Comparison of ENCODE assay signal across 23 cellular contexts in genomic region chr4:5814421-5814820, GRCh38.
DNase-seq lines count a peak whose midpoint lies in the region; ATAC-seq and TF ChIP-seq lines count a peak whose summit lies in the region.
"Had no signal": no experiment of that assay in that cellular context is flagged by ENCODE, and none has a peak within 500 bp of the region (broad histone marks: within the 10 kb centered on the region; RNA-seq: fewer than 3 reads in every experiment).

No MANE protein-coding gene starts in this region.

- TF ChIP-seq CTCF in brain (conservative IDR thresholded peaks at IDR 0.05) (no peak), neural crest cell (conservative IDR thresholded peaks at IDR 0.05) (no peak), spleen (IDR thresholded peaks at IDR 0.05 in 8 of 11, conservative IDR thresholded peaks at IDR 0.05 in 3 of 11) (no peak)
- no peak for TF ChIP-seq CTCF in activated CD8-positive, alpha-beta T cell treated with anti-CD3 and anti-CD28 coated beads for 36 hours (IDR thresholded peaks at IDR 0.05)

- CTCF ChIA-PET in activated CD8-positive, alpha-beta T cell treated with anti-CD3 and anti-CD28 coated beads for 36 hours (lab: Charles Lee), result no interaction called here

- peak overlapping the region in 3 of 5 experiments; percentile 11 to 60 (median 38) for H3K27ac Mint-ChIP-seq in brain
- peak overlapping the region; percentile 43 for H3K27ac Mint-ChIP-seq in neural crest cell (ENCODE audit: unreplicated experiment)
- no peak overlapping the region for H3K27ac Mint-ChIP-seq in activated CD8-positive, alpha-beta T cell treated with anti-CD3 and anti-CD28 coated beads for 36 hours
- H3K27ac Mint-ChIP-seq: CD8-positive, alpha-beta memory T cell; GM23338; HFFc6 had no signal

- peaks cover 76% of the 10 kb centered on the region for H3K36me3 Mint-ChIP-seq in brain
- H3K36me3 Mint-ChIP-seq in neural crest cell (ENCODE audit: low read depth), result peaks cover 33% of the 10 kb centered on the region
- no peaks in the 10 kb centered on the region for H3K36me3 Mint-ChIP-seq in activated CD8-positive, alpha-beta T cell treated with anti-CD3 and anti-CD28 coated beads for 36 hours (ENCODE audit: low read depth)
- H3K36me3 Mint-ChIP-seq: CD4-positive, CD25-positive, alpha-beta regulatory T cell; CD8-positive, alpha-beta memory T cell had no signal

- H3K9me3 ChIP-seq in spleen, result peaks cover 0 to 10% (median 2%) of the 10 kb centered on the region in 8 donors
- H3K9me3 ChIP-seq: BE2C had no signal

- POLR2A ChIA-PET in activated CD8-positive, alpha-beta T cell treated with anti-CD3 and anti-CD28 coated beads for 36 hours (lab: Charles Lee), result interaction anchor here (1.0 kb wide), 1 partner anchor 14 kb away, joined by 3 read pairs; no protein-coding TSS in a partner anchor

- H3K27ac ChIP-seq in spleen, result no peak overlapping the region
- H3K27ac ChIP-seq: HL-60 had no signal

- H3K36me3 ChIP-seq in spleen, result peaks cover 0 to 18% (median 0%) of the 10 kb centered on the region in 6 donors

- H3K27me3 ChIP-seq in spleen (replicated peaks in 1 of 7), result peaks cover 0 to 10% (median 0%) of the 10 kb centered on the region in 7 donors
- H3K27me3 ChIP-seq: BE2C had no signal

- H3K4me1 ChIP-seq in spleen, result no peaks in the 10 kb centered on the region
- H3K4me1 ChIP-seq: BE2C had no signal

- H3K4me1 Mint-ChIP-seq in brain (no peaks in the 10 kb centered on the region), neural crest cell (peaks cover 8% of the 10 kb centered on the region)
- H3K4me1 Mint-ChIP-seq in activated CD8-positive, alpha-beta T cell treated with anti-CD3 and anti-CD28 coated beads for 36 hours (ENCODE audit: low read depth), result no peaks in the 10 kb centered on the region
- H3K4me1 Mint-ChIP-seq: CD4-positive, CD25-positive, alpha-beta regulatory T cell; CD8-positive, alpha-beta memory T cell had no signal

- H3K4me3 Mint-ChIP-seq in brain (no peak overlapping the region), neural crest cell (no peak overlapping the region)
- H3K4me3 Mint-ChIP-seq in activated CD8-positive, alpha-beta T cell treated with anti-CD3 and anti-CD28 coated beads for 36 hours, result no peak overlapping the region
- H3K4me3 Mint-ChIP-seq: CD4-positive, CD25-positive, alpha-beta regulatory T cell; CD8-positive, alpha-beta memory T cell; GM23338; HFFc6 had no signal

- intact Hi-C loops in cardiac septum (cut with DNase I) (loop anchor here (5.0 kb wide), 1 partner anchor 762 kb away; the partner anchor contains the start of gene STK32B), left ventricle myocardium superior (cut with micrococcal nuclease) (no loop called here), spleen (cut with DNase I; ENCODE audit: low total_unique reads) (loop anchor here (10.0 kb wide), 1 partner anchor 1320 kb away; no protein-coding TSS in a partner anchor)
- intact Hi-C loops in activated CD8-positive, alpha-beta T cell treated with anti-CD3 and anti-CD28 coated beads for 36 hours (cut with micrococcal nuclease), result loop anchor here (5.0 kb wide), 1 partner anchor 817 kb away; no protein-coding TSS in a partner anchor

- DNase-seq in cardiac septum (ENCODE audit: low spot score) (peak; percentile 67), left ventricle myocardium superior (no peak), neural crest cell (ENCODE audit: low read depth, low spot score) (no peak), spleen (peak; percentile 69), G401 (ENCODE audit: low spot score) (no peak), NCI-H2227 treated with DMSO at 0.1 percent for 48 hours (lab: John Stamatoyannopoulos, UW) (no peak)
- no peak for DNase-seq in activated CD8-positive, alpha-beta T cell treated with anti-CD3 and anti-CD28 coated beads for 36 hours
- DNase-seq: BE2C; C1 segment of cervical spinal cord; CD4-positive, CD25-positive, alpha-beta regulatory T cell; CD8-positive, alpha-beta memory T cell; COR-L47; DMS 273 treated with DMSO at 0.1 percent for 48 hours; DMS53; DND-41; EL; H7; HFFc6; IMR-90 had no signal

- in situ Hi-C loops in G401 (cut with HindIII; ENCODE audit: low sequenced_read_pairs), result no loop called here

- no peak overlapping the region for H3K4me3 ChIP-seq in spleen
- H3K4me3 ChIP-seq: GM23338 had no signal

- H3K27me3 Mint-ChIP-seq in brain (no peaks in the 10 kb centered on the region), neural crest cell (ENCODE audit: low read depth) (no peaks in the 10 kb centered on the region)
- no peaks in the 10 kb centered on the region for H3K27me3 Mint-ChIP-seq in activated CD8-positive, alpha-beta T cell treated with anti-CD3 and anti-CD28 coated beads for 36 hours
- H3K27me3 Mint-ChIP-seq: CD4-positive, CD25-positive, alpha-beta regulatory T cell had no signal

- ATAC-seq in left ventricle myocardium superior, result no peak
- no peak for ATAC-seq in activated CD8-positive, alpha-beta T cell treated with anti-CD3 and anti-CD28 coated beads for 36 hours
- ATAC-seq: HCT116 had no signal

- H3K9me3 Mint-ChIP-seq in brain, result peaks cover 0 to 3% (median 0%) of the 10 kb centered on the region in 5 experiments
- H3K9me3 Mint-ChIP-seq in neural crest cell, result no peaks in the 10 kb centered on the region
- H3K9me3 Mint-ChIP-seq in activated CD8-positive, alpha-beta T cell treated with anti-CD3 and anti-CD28 coated beads for 36 hours, result no peaks in the 10 kb centered on the region
- H3K9me3 Mint-ChIP-seq: CD4-positive, CD25-positive, alpha-beta regulatory T cell; GM23338; HFFc6 had no signal

- 87 to 94% (median 91%) methylated on average over 6 of the region's 6 CpGs for WGBS in spleen, 5 donors

- no peak for TF ChIP-seq POLR2A in spleen (IDR thresholded peaks at IDR 0.05)

Comparison
In these comparisons a context has a peak if more than half of its experiments do, and no peak if none do; other contexts are left out.
1. DNase-seq: peak in cardiac septum (single experiment) and spleen (single experiment); none in left ventricle myocardium superior (single experiment), neural crest cell (single experiment), G401 (single experiment), NCI-H2227 treated with DMSO at 0.1 percent for 48 hours (single experiment) and activated CD8-positive, alpha-beta T cell treated with anti-CD3 and anti-CD28 coated beads for 36 hours (single experiment).